In the genomic region with DNA sequence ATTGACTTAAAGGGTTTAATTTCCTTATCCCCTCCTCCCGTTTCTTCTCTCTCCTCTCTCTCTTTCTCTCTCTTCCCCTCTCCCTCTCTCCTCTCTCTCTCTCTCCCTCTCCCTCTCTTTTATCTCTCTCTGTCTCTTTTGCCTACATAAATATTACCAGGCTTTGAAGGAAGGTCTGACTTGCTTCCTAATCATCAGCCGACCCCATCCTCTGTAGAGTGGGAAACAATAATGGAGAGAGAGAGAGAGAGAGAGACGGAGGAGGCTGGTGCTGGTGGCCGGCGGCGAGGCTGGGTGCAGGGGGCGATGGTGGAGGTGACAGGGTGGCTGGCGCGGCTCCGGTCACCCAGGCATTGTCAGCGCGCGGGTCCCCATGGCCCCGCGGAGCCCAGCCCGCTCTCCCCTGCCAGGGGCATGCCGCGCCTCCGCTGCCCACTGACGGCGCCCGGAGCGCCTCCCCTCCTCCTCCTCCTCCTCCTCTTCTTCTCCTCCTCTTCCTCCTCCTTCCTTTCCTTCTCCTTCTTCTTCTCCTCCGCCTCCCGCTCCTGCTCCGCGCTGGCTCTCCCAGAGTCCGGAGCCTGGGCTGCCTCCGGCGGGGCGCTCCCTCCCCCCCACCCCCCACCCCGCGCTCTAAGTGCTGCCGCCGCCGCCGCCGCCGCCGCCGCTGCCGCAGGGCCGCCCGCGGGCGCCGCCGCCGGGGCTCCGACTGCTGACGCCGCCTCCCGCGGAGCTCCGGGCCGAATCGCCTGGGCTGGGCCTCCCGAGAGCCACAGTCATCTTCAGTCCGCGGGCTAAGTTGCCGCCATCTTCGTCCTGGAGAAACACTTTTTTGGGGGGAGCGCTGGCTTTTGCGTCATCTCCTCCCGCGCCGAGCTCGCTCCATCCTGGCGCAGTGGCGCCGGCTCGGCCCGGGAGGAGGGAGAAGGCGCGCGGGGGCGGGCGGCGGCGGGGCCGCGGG, we compare ENCODE assay signal across 8 cellular contexts.
DNase-seq lines count a peak whose midpoint lies in the region; ATAC-seq lines count a peak whose summit lies in the region.

No MANE protein-coding gene starts in this region.

- H3K27me3 ChIP-seq in stomach smooth muscle (ENCODE audit: control insufficient read depth in 1 of 2, insufficient read depth in 2 of 2, low read length in 2 of 2), result peaks cover 13 to 42% of the 10 kb centered on the region in 2 donors
- H3K27me3 ChIP-seq in naive thymus-derived CD4-positive, alpha-beta T cell (ENCODE audit: control insufficient read depth in 2 of 2, insufficient read depth in 2 of 2, low read length in 2 of 2), result peaks cover 0 to 10% of the 10 kb centered on the region in 2 donors

- peaks cover 4% of the 10 kb centered on the region for H3K9me3 Mint-ChIP-seq in T-helper 2 cell treated with Interferon-gamma antibody and Interleukin-4, amounts not matched to agents 5 μg/mL and 100 μg/mL, for 36 hours
- H3K9me3 Mint-ChIP-seq in naive thymus-derived CD4-positive, alpha-beta T cell, result peaks cover 2 to 28% (median 12%) of the 10 kb centered on the region in 11 donors

- H3K4me1 ChIP-seq in stomach smooth muscle (ENCODE audit: control insufficient read depth, insufficient read depth, low read length), result peaks cover 12% of the 10 kb centered on the region
- H3K4me1 ChIP-seq in naive thymus-derived CD4-positive, alpha-beta T cell (ENCODE audit: control insufficient read depth in 2 of 2, insufficient read depth in 2 of 2, low read length in 2 of 2), result no peaks in the 10 kb centered on the region

- H3K27ac ChIP-seq in stomach smooth muscle (ENCODE audit: low read length), result no peak overlapping the region
- H3K27ac ChIP-seq in naive thymus-derived CD4-positive, alpha-beta T cell (ENCODE audit: low read depth, low read length), result no peak overlapping the region

- no peaks in the 10 kb centered on the region for H3K9me3 ChIP-seq in stomach smooth muscle (ENCODE audit: control insufficient read depth in 2 of 2, low read length in 2 of 2)
- no peaks in the 10 kb centered on the region for H3K9me3 ChIP-seq in naive thymus-derived CD4-positive, alpha-beta T cell (ENCODE audit: control insufficient read depth in 2 of 3, low read length in 3 of 3)

- no peaks in the 10 kb centered on the region for H3K36me3 Mint-ChIP-seq in T-helper 2 cell treated with Interferon-gamma antibody and Interleukin-4, amounts not matched to agents 5 μg/mL and 100 μg/mL, for 36 hours (ENCODE audit: low read depth)
- H3K36me3 Mint-ChIP-seq in naive thymus-derived CD4-positive, alpha-beta T cell, result peaks cover 0 to 13% (median 0%) of the 10 kb centered on the region in 5 donors

- no peaks in the 10 kb centered on the region for H3K4me1 Mint-ChIP-seq in T-helper 2 cell treated with Interferon-gamma antibody and Interleukin-4, amounts not matched to agents 5 μg/mL and 100 μg/mL, for 36 hours (ENCODE audit: low read depth)
- peaks cover 0 to 24% (median 15%) of the 10 kb centered on the region in 7 donors for H3K4me1 Mint-ChIP-seq in naive thymus-derived CD4-positive, alpha-beta T cell

- H3K27me3 Mint-ChIP-seq in T-helper 2 cell treated with Interferon-gamma antibody and Interleukin-4, amounts not matched to agents 5 μg/mL and 100 μg/mL, for 36 hours (ENCODE audit: low read depth), result peaks cover 39% of the 10 kb centered on the region
- H3K27me3 Mint-ChIP-seq in naive thymus-derived CD4-positive, alpha-beta T cell, result peaks cover 42 to 65% (median 50%) of the 10 kb centered on the region in 5 donors

- no peak overlapping the region for H3K9ac ChIP-seq in stomach smooth muscle (ENCODE audit: low read length in 2 of 2)

- no peak for ATAC-seq in sciatic nerve
- no peak for ATAC-seq in naive thymus-derived CD4-positive, alpha-beta T cell

- CTCF ChIA-PET in naive thymus-derived CD4-positive, alpha-beta T cell (lab: Charles Lee), result no interaction called here

- POLR2A ChIA-PET in naive thymus-derived CD4-positive, alpha-beta T cell (lab: Charles Lee), result no interaction called here

- DNase-seq in Ammon's horn (ENCODE audit: low spot score) (peak; percentile 51), NCI-H1105 (lab: John Stamatoyannopoulos, UW) (peak; percentile 76), anterior cingulate cortex (lab: John Stamatoyannopoulos, UW) (peak in 47 of 58 donors; percentile 3 to 69 (median 35)), iPS-NIHi11 (ENCODE audit: low spot score) (peak; percentile 55), sciatic nerve (ENCODE audit: low spot score) (no peak)
- DNase-seq in T-helper 2 cell treated with Interferon-gamma antibody and Interleukin-4, amounts not matched to agents 5 μg/mL and 100 μg/mL, for 36 hours (ENCODE audit: low spot score), result no peak
- DNase-seq in naive thymus-derived CD4-positive, alpha-beta T cell, result no peak

- no peak overlapping the region for H3K4me3 Mint-ChIP-seq in T-helper 2 cell treated with Interferon-gamma antibody and Interleukin-4, amounts not matched to agents 5 μg/mL and 100 μg/mL, for 36 hours
- H3K4me3 Mint-ChIP-seq in naive thymus-derived CD4-positive, alpha-beta T cell, result peak overlapping the region in 5 of 10 donors; percentile 51 to 74 (median 62)

- no peak overlapping the region for H3K27ac Mint-ChIP-seq in T-helper 2 cell treated with Interferon-gamma antibody and Interleukin-4, amounts not matched to agents 5 μg/mL and 100 μg/mL, for 36 hours
- H3K27ac Mint-ChIP-seq in naive thymus-derived CD4-positive, alpha-beta T cell, result no peak overlapping the region

- H3K4me3 ChIP-seq in stomach smooth muscle (ENCODE audit: low read length in 2 of 2), result peak overlapping the region; percentile 50 to 59
- H3K4me3 ChIP-seq in naive thymus-derived CD4-positive, alpha-beta T cell (ENCODE audit: low read length), result no peak overlapping the region

- intact Hi-C loops in sciatic nerve (cut with DNase I), result no loop called here
- intact Hi-C loops in naive thymus-derived CD4-positive, alpha-beta T cell (cut with micrococcal nuclease), result no loop called here

- no peaks in the 10 kb centered on the region for H3K36me3 ChIP-seq in stomach smooth muscle (ENCODE audit: control insufficient read depth in 2 of 2, insufficient read depth in 2 of 2, low read length in 2 of 2)
- H3K36me3 ChIP-seq in naive thymus-derived CD4-positive, alpha-beta T cell (ENCODE audit: control insufficient read depth in 2 of 3, insufficient read depth in 3 of 3, low read length in 3 of 3), result no peaks in the 10 kb centered on the region

Comparison
In these comparisons a context has a peak if more than half of its experiments do, and no peak if none do; other contexts are left out.
1. DNase-seq: peak in Ammon's horn (single experiment), NCI-H1105 (single experiment), anterior cingulate cortex (47 of 58) and iPS-NIHi11 (single experiment); none in sciatic nerve (single experiment), T-helper 2 cell treated with Interferon-gamma antibody and Interleukin-4, amounts not matched to agents 5 μg/mL and 100 μg/mL, for 36 hours (single experiment) and naive thymus-derived CD4-positive, alpha-beta T cell (0 of 9).